ENCODE assay signal across 14 cellular contexts in genomic region chr17:49691677-49692191, GRCh38. TPM values are rescaled to one million over a fixed set of nuclear protein-coding genes. Genes with fewer than 3 reads are reported as not detected.
A peak's percentile ranks its signal among the peaks of the same experiment; 100 is the strongest.
DNase-seq lines count a peak whose midpoint lies in the region; ATAC-seq, FAIRE-seq and TF ChIP-seq lines count a peak whose summit lies in the region.
"Had no signal": no experiment of that assay in that cellular context is flagged by ENCODE, and none has a peak within 500 bp of the region (broad histone marks: within the 10 kb centered on the region; RNA-seq: fewer than 3 reads in every experiment).

No MANE protein-coding gene starts in this region.

- peak in 1 of 2 experiments; percentile 40; a peak in 2 of 4 replicates for TF ChIP-seq CTCF in GM23338 (conservative IDR thresholded peaks at IDR 0.05; ENCODE audit: low read depth in 2 of 2)

- H3K27ac Mint-ChIP-seq in GM23338: no peak overlapping the region
- H3K27ac Mint-ChIP-seq in central memory CD8-positive, alpha-beta T cell (ENCODE audit: low read depth): peak overlapping the region; percentile 36
- H3K27ac Mint-ChIP-seq in activated CD4-positive, alpha-beta memory T cell treated with anti-CD3 and anti-CD28 coated beads for 36 hours: no peak overlapping the region
- H3K27ac Mint-ChIP-seq: activated T-cell treated with anti-CD3 and anti-CD28 coated beads, Interleukin-2, amount 50 U/mL, for 24 hours had no signal

- no peak overlapping the region for H3K27ac ChIP-seq in GM23338 (ENCODE audit: low read depth)
- H3K27ac ChIP-seq: HL-60 had no signal

- H3K4me3 ChIP-seq in GM23338: no peak overlapping the region

- H2AFZ ChIP-seq in GM23338: peak overlapping the region; percentile 73

- POLR2A ChIA-PET in activated CD4-positive, alpha-beta memory T cell treated with anti-CD3 and anti-CD28 coated beads for 36 hours (lab: Charles Lee): no interaction called here

- no peak overlapping the region; the same call in 2 of the 3 replicates for H3K4me3 Mint-ChIP-seq in GM23338
- no peak overlapping the region for H3K4me3 Mint-ChIP-seq in central memory CD8-positive, alpha-beta T cell
- H3K4me3 Mint-ChIP-seq in activated CD4-positive, alpha-beta memory T cell treated with anti-CD3 and anti-CD28 coated beads for 36 hours: no peak overlapping the region
- H3K4me3 Mint-ChIP-seq: activated T-cell treated with anti-CD3 and anti-CD28 coated beads, Interleukin-2, amount 50 U/mL, for 24 hours had no signal

- no peaks in the 10 kb centered on the region for H3K9me2 ChIP-seq in GM23338 (ENCODE audit: insufficient read depth)

- no peaks in the 10 kb centered on the region for H3K79me2 ChIP-seq in GM23338 (replicated peaks; ENCODE audit: insufficient read depth)

- H3K27me3 Mint-ChIP-seq in GM23338 (ENCODE audit: insufficient read depth, low read depth, poor library complexity): peaks cover 4% of the 10 kb centered on the region
- no peaks in the 10 kb centered on the region for H3K27me3 Mint-ChIP-seq in central memory CD8-positive, alpha-beta T cell
- no peaks in the 10 kb centered on the region for H3K27me3 Mint-ChIP-seq in activated CD4-positive, alpha-beta memory T cell treated with anti-CD3 and anti-CD28 coated beads for 36 hours
- H3K27me3 Mint-ChIP-seq: activated T-cell treated with anti-CD3 and anti-CD28 coated beads, Interleukin-2, amount 50 U/mL, for 24 hours had no signal

- H4K20me1 ChIP-seq in GM23338 (replicated peaks; ENCODE audit: insufficient read depth): no peaks in the 10 kb centered on the region

- H3K4me1 Mint-ChIP-seq in GM23338: peaks cover 25% of the 10 kb centered on the region
- H3K4me1 Mint-ChIP-seq in central memory CD8-positive, alpha-beta T cell: peaks cover 55% of the 10 kb centered on the region
- peaks cover 49% of the 10 kb centered on the region for H3K4me1 Mint-ChIP-seq in activated CD4-positive, alpha-beta memory T cell treated with anti-CD3 and anti-CD28 coated beads for 36 hours (ENCODE audit: low read depth)

- FAIRE-seq in H54 (lab: Jason Lieb, UNC): no peak
- FAIRE-seq: TTC549 had no signal

- CTCF ChIA-PET in activated CD4-positive, alpha-beta memory T cell treated with anti-CD3 and anti-CD28 coated beads for 36 hours (lab: Charles Lee): interaction anchor here (24.6 kb wide), 1 partner anchor 120 kb away, joined by 564 read pairs; the partner anchor contains the start of gene NXPH3

- no peaks in the 10 kb centered on the region for H3K9me3 Mint-ChIP-seq in GM23338
- H3K9me3 Mint-ChIP-seq in central memory CD8-positive, alpha-beta T cell: no peaks in the 10 kb centered on the region
- H3K9me3 Mint-ChIP-seq in activated CD4-positive, alpha-beta memory T cell treated with anti-CD3 and anti-CD28 coated beads for 36 hours: no peaks in the 10 kb centered on the region
- H3K9me3 Mint-ChIP-seq: activated T-cell treated with anti-CD3 and anti-CD28 coated beads, Interleukin-2, amount 50 U/mL, for 24 hours had no signal

- intact Hi-C loops in sciatic nerve (cut with DNase I): loop anchor here (5.0 kb wide), 1 partner anchor 699 kb away; no protein-coding TSS in a partner anchor
- intact Hi-C loops in activated CD4-positive, alpha-beta memory T cell treated with anti-CD3 and anti-CD28 coated beads for 36 hours (cut with micrococcal nuclease): no loop called here

- no peak for TF ChIP-seq POLR2A in H54 (IDR thresholded peaks at IDR 0.05; ENCODE audit: low read depth, low read length)

- ATAC-seq in GM23338 (peak; percentile 60), sciatic nerve (peak; percentile 58), HG03175 (IDR thresholded peaks at IDR 0.05; ENCODE audit: unreplicated experiment) (no peak)
- no peak for ATAC-seq in central memory CD8-positive, alpha-beta T cell (replicated peaks; ENCODE audit: extremely low read depth, poor library complexity, severe bottlenecking)
- no peak for ATAC-seq in activated CD4-positive, CD25-positive, alpha-beta regulatory T cell treated with anti-CD3 and anti-CD28 coated beads, Interleukin-2, amount 50 U/mL, for 24 hours
- ATAC-seq: Panc1 had no signal

- DNase-seq in GM23338 (ENCODE audit: low spot score): peak; percentile 63
- DNase-seq in central memory CD8-positive, alpha-beta T cell (ENCODE audit: low spot score in 2 of 2): no peak
- peak; percentile 39 for DNase-seq in iPS-NIHi11 (ENCODE audit: low spot score)
- no peak for DNase-seq in sciatic nerve (ENCODE audit: low spot score)
- DNase-seq in activated CD4-positive, alpha-beta memory T cell treated with anti-CD3 and anti-CD28 coated beads for 36 hours: no peak
- DNase-seq in H54 (ENCODE audit: insufficient read length, low spot score): no peak
- DNase-seq: AML-193, cortex of kidney had no signal

- no peaks in the 10 kb centered on the region for H3K36me3 Mint-ChIP-seq in GM23338 (ENCODE audit: low read depth)
- peaks cover 14% of the 10 kb centered on the region for H3K36me3 Mint-ChIP-seq in central memory CD8-positive, alpha-beta T cell (ENCODE audit: insufficient read depth)
- no peaks in the 10 kb centered on the region for H3K36me3 Mint-ChIP-seq in activated CD4-positive, alpha-beta memory T cell treated with anti-CD3 and anti-CD28 coated beads for 36 hours

- H3K4me1 ChIP-seq in GM23338 (ENCODE audit: insufficient read depth): peaks cover 6% of the 10 kb centered on the region

- H3K36me3 ChIP-seq in GM23338 (ENCODE audit: insufficient read depth): no peaks in the 10 kb centered on the region

- no peaks in the 10 kb centered on the region for H3K27me3 ChIP-seq in GM23338 (ENCODE audit: insufficient read depth)

- no peaks in the 10 kb centered on the region for H3F3A ChIP-seq in GM23338 (replicated peaks; ENCODE audit: low read depth)

- H3K4me2 ChIP-seq in GM23338: peak overlapping the region; percentile 21; the same call in 1 of the 2 replicates

TF ChIP-seq in GM23338, 12 proteins besides CTCF, POLR2A, EP300 and RAD21 (continues in another document):
- TF ChIP-seq CREB1 (CRISPR knock-in tag; IDR thresholded peaks at IDR 0.05; ENCODE audit: low read depth) (no peak), ETS1 (IDR thresholded peaks at IDR 0.05) (no peak), REST (IDR thresholded peaks at IDR 0.05; ENCODE audit: unreplicated experiment) (no peak)

RNA-seq across cellular contexts. Expression of gene SPOP, which starts 13.8 kb away (rescaled TPM):
- total RNA-seq in GM23338 (2014; rRNA removed; shearing (Covaris generic)): 13.9 and 29.4 TPM in 2 replicates
- 17.9 and 18.6 TPM in 2 replicates for polyA plus RNA-seq in GM23338 (2016; fragmentation: Nextera tagmentation; extraction: Ambion mirVana)
- 84.4 TPM for total RNA-seq in sciatic nerve
- 10 to 100 TPM; 53.4 to 60.0 TPM for total RNA-seq in activated CD4-positive, alpha-beta memory T cell treated with anti-CD3 and anti-CD28 coated beads for 36 hours

RNA-seq across cellular contexts. Expression of gene SLC35B1, which starts 16.0 kb away (rescaled TPM):
- total RNA-seq in GM23338 (2014; rRNA removed; shearing (Covaris generic)): 56.7 and 59.7 TPM in 2 replicates
- polyA plus RNA-seq in GM23338 (2016; fragmentation: Nextera tagmentation; extraction: Ambion mirVana): 54.8 and 58.9 TPM in 2 replicates
- 36.9 TPM for total RNA-seq in sciatic nerve
- total RNA-seq in activated CD4-positive, alpha-beta memory T cell treated with anti-CD3 and anti-CD28 coated beads for 36 hours: 10 to 100 TPM; 48.3 to 54.1 TPM

Comparison
In these comparisons a context has a peak if more than half of its experiments do, and no peak if none do; other contexts are left out.
1. ATAC-seq: peak in GM23338 (single experiment) and sciatic nerve (single experiment); none in central memory CD8-positive, alpha-beta T cell (single experiment), activated CD4-positive, CD25-positive, alpha-beta regulatory T cell treated with anti-CD3 and anti-CD28 coated beads, Interleukin-2, amount 50 U/mL, for 24 hours (0 of 2) and HG03175 (single experiment).
2. DNase-seq: peak in GM23338 (single experiment) and iPS-NIHi11 (single experiment); none in central memory CD8-positive, alpha-beta T cell (0 of 2), sciatic nerve (single experiment), activated CD4-positive, alpha-beta memory T cell treated with anti-CD3 and anti-CD28 coated beads for 36 hours (single experiment) and H54 (single experiment).